In the genomic region with DNA sequence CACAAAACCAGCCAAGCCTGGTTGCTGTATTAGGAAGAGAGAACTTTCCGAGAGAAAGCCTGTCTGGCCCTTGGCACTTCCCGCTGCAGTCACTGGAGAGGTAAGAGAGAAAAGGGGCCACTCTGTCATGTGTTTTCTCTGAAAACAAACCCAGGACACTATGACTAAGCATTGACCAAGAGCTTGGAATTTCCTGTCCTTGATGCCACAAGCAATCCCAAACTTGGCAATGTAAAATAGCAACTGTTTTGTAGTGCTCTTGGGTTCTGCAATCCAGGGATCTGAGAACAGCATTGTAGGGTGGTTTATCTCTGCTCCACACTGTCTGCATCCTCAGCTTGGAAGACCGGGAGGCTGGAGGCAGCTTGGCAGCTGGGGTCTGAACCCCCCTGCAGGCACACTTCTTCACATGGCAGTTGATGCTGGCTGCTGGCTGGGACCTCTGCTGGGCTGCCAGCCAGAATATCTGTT, we compare ENCODE assay signal across 13 cellular contexts.
DNase-seq lines count a peak whose midpoint lies in the region; ATAC-seq and TF ChIP-seq lines count a peak whose summit lies in the region.
"Had no signal": no experiment of that assay in that cellular context is flagged by ENCODE, and none has a peak within 500 bp of the region (broad histone marks: within the 10 kb centered on the region; RNA-seq: fewer than 3 reads in every experiment).

No MANE protein-coding gene starts in this region.

- no peaks in the 10 kb centered on the region for H3K9me3 ChIP-seq in psoas muscle
- H3K9me3 ChIP-seq in naive thymus-derived CD4-positive, alpha-beta T cell (ENCODE audit: control insufficient read depth in 2 of 3, low read length in 3 of 3) = no peaks in the 10 kb centered on the region
- H3K9me3 ChIP-seq: tibial nerve had no signal

- ATAC-seq in psoas muscle = peak; percentile 71 to 83 (median 78)
- ATAC-seq in naive thymus-derived CD4-positive, alpha-beta T cell = no peak

- H3K4me1 Mint-ChIP-seq in naive thymus-derived CD4-positive, alpha-beta T cell = no peaks in the 10 kb centered on the region
- H3K4me1 Mint-ChIP-seq: activated B cell treated with CpG ODN at 0.5 μM for 24 hours had no signal

- H3K36me3 Mint-ChIP-seq in naive thymus-derived CD4-positive, alpha-beta T cell = no peaks in the 10 kb centered on the region

- peaks cover 0 to 48% (median 31%) of the 10 kb centered on the region in 5 donors for H3K27me3 Mint-ChIP-seq in naive thymus-derived CD4-positive, alpha-beta T cell
- H3K27me3 Mint-ChIP-seq: activated B cell treated with CpG ODN at 0.5 μM for 24 hours had no signal

- H3K9me3 Mint-ChIP-seq in naive thymus-derived CD4-positive, alpha-beta T cell = peaks cover 0 to 3% (median 0%) of the 10 kb centered on the region in 11 donors
- H3K9me3 Mint-ChIP-seq: activated B cell treated with CpG ODN at 0.5 μM for 24 hours had no signal

- CTCF ChIA-PET in naive thymus-derived CD4-positive, alpha-beta T cell (lab: Charles Lee) = no interaction called here

- peak overlapping the region in 1 of 9 donors; percentile 9 for H3K27ac Mint-ChIP-seq in naive thymus-derived CD4-positive, alpha-beta T cell
- H3K27ac Mint-ChIP-seq: activated B cell treated with CpG ODN at 0.5 μM for 24 hours had no signal

- H3K27ac ChIP-seq in psoas muscle = peak overlapping the region; percentile 50
- H3K27ac ChIP-seq in naive thymus-derived CD4-positive, alpha-beta T cell (ENCODE audit: low read depth, low read length) = no peak overlapping the region
- H3K27ac ChIP-seq: epithelial cell of prostate, tibial nerve had no signal

- TF ChIP-seq CTCF in fibroblast of the aortic adventitia (IDR thresholded peaks at IDR 0.05; ENCODE audit: insufficient read depth, low read length) (no peak), psoas muscle (IDR thresholded peaks at IDR 0.05) (no peak)

- H3K4me3 ChIP-seq in fibroblast of the aortic adventitia (ENCODE audit: low read depth, low read length) (no peak overlapping the region), psoas muscle (no peak overlapping the region)
- H3K4me3 ChIP-seq in naive thymus-derived CD4-positive, alpha-beta T cell (ENCODE audit: low read length) = no peak overlapping the region
- H3K4me3 ChIP-seq: tibial nerve had no signal

- no peaks in the 10 kb centered on the region for H3K4me1 ChIP-seq in psoas muscle
- H3K4me1 ChIP-seq in naive thymus-derived CD4-positive, alpha-beta T cell (ENCODE audit: control insufficient read depth in 2 of 2, insufficient read depth in 2 of 2, low read length in 2 of 2) = no peaks in the 10 kb centered on the region

- H3K4me3 Mint-ChIP-seq in naive thymus-derived CD4-positive, alpha-beta T cell = no peak overlapping the region
- H3K4me3 Mint-ChIP-seq: activated B cell treated with CpG ODN at 0.5 μM for 24 hours had no signal

- H3K27me3 ChIP-seq in psoas muscle (ENCODE audit: insufficient read depth in 3 of 3, low read length in 2 of 3) = peaks cover 0 to 2% (median 0%) of the 10 kb centered on the region in 3 donors
- H3K27me3 ChIP-seq in naive thymus-derived CD4-positive, alpha-beta T cell (ENCODE audit: control insufficient read depth in 2 of 2, insufficient read depth in 2 of 2, low read length in 2 of 2) = no peaks in the 10 kb centered on the region
- H3K27me3 ChIP-seq: tibial nerve had no signal

- POLR2A ChIA-PET in naive thymus-derived CD4-positive, alpha-beta T cell (lab: Charles Lee) = no interaction called here

- H3K36me3 ChIP-seq in psoas muscle (ENCODE audit: insufficient read depth in 1 of 2, low read depth in 1 of 2) = no peaks in the 10 kb centered on the region
- H3K36me3 ChIP-seq in naive thymus-derived CD4-positive, alpha-beta T cell (ENCODE audit: control insufficient read depth in 2 of 3, insufficient read depth in 3 of 3, low read length in 3 of 3) = no peaks in the 10 kb centered on the region
- H3K36me3 ChIP-seq: tibial nerve had no signal

- 7 to 20% (median 12%) methylated on average over 3 of the region's 3 CpGs for WGBS in psoas muscle, 3 donors

- DNase-seq in EH (ENCODE audit: low read depth) (peak; percentile 91), SW 1271 (lab: John Stamatoyannopoulos, UW) (peak; percentile 75 to 86), fibroblast of the aortic adventitia (ENCODE audit: low read depth) (peak; percentile 75), psoas muscle (peak; percentile 60 to 62), NCI-H2171 (lab: John Stamatoyannopoulos, UW) (no peak), HUDEP-2 (lab: John Stamatoyannopoulos, UW; ENCODE audit: unreplicated experiment in 76 of 76) (no peak), NCI-H526 (lab: John Stamatoyannopoulos, UW) (no peak)
- no peak for DNase-seq in naive thymus-derived CD4-positive, alpha-beta T cell
- DNase-seq: activated B cell treated with CpG ODN at 0.5 μM for 24 hours; activated effector memory CD4-positive, alpha-beta T cell treated with anti-CD3 and anti-CD28 coated beads, Interleukin-2, amount 50 U/mL, for 16 hours; stimulated activated CD4-positive, alpha-beta T cell treated with anti-CD3 and anti-CD28 coated beads, Interleukin-2, amount 100 ng/mL, for 48 hours had no signal

- intact Hi-C loops in psoas muscle (cut with DNase I) = no loop called here
- intact Hi-C loops in naive thymus-derived CD4-positive, alpha-beta T cell (cut with micrococcal nuclease) = no loop called here

Comparison
In these comparisons a context has a peak if more than half of its experiments do, and no peak if none do; other contexts are left out.
1. DNase-seq: peak in EH (single experiment), SW 1271 (2 of 2), fibroblast of the aortic adventitia (single experiment) and psoas muscle (2 of 2); none in NCI-H2171 (single experiment), HUDEP-2 (0 of 76), naive thymus-derived CD4-positive, alpha-beta T cell (0 of 9) and NCI-H526 (0 of 2).